In genomic region chr18:35422227-35422626, GRCh38 we compare ENCODE assay signal across 15 cellular contexts.
"Had no signal": no experiment of that assay in that cellular context is flagged by ENCODE, and none has a peak within 500 bp of the region (broad histone marks: within the 10 kb centered on the region; RNA-seq: fewer than 3 reads in every experiment).

No MANE protein-coding gene starts in this region.

- H3K9me3 ChIP-seq: ovary, testis had no signal

- H3K27ac Mint-ChIP-seq: naive thymus-derived CD8-positive, alpha-beta T cell; neural progenitor cell; stimulated activated naive CD8-positive, alpha-beta T cell treated with anti-CD3 and anti-CD28 coated beads, Interleukin-15, Interleukin-2, amounts not matched to agents 100 ng/mL and 50 ng/mL, for 24 hours had no signal

- H3K36me3 ChIP-seq: heart left ventricle, neural progenitor cell, ovary, transverse colon had no signal

- H3K36me3 Mint-ChIP-seq: neural progenitor cell had no signal

- H3K27me3 ChIP-seq: heart left ventricle, neural progenitor cell, ovary, testis, transverse colon had no signal

- DNase-seq: effector memory CD4-positive, alpha-beta T cell; hippocampal formation; left colon; mammary epithelial cell; naive thymus-derived CD8-positive, alpha-beta T cell; nucleus accumbens; ovary; small intestine; stimulated activated CD4-positive, alpha-beta T cell treated with anti-CD3 and anti-CD28 coated beads, Interleukin-12 subunit alpha, Interleukin-12 subunit beta, amount 100 ng/mL, for 4 hours; testis; transverse colon had no signal

- H3K4me3 Mint-ChIP-seq: naive thymus-derived CD8-positive, alpha-beta T cell; neural progenitor cell; stimulated activated naive CD8-positive, alpha-beta T cell treated with anti-CD3 and anti-CD28 coated beads, Interleukin-15, Interleukin-2, amounts not matched to agents 100 ng/mL and 50 ng/mL, for 24 hours had no signal

- ATAC-seq: esophagus mucosa; left colon; naive thymus-derived CD8-positive, alpha-beta T cell had no signal

- H3K4me1 Mint-ChIP-seq: naive thymus-derived CD8-positive, alpha-beta T cell; neural progenitor cell had no signal

- H3K27ac ChIP-seq: heart left ventricle, neural progenitor cell, ovary, testis, transverse colon had no signal

- H3K4me1 ChIP-seq: heart left ventricle, neural progenitor cell, testis, transverse colon had no signal

- H3K4me3 ChIP-seq: heart left ventricle, neural progenitor cell, ovary, testis, transverse colon had no signal
